In genomic region chr22:37677628-37677974, GRCh38 we compare ENCODE assay signal across 6 cellular contexts. TPM values are rescaled to one million over a fixed set of nuclear protein-coding genes. Genes with fewer than 3 reads are reported as not detected.
DNase-seq lines count a peak whose midpoint lies in the region; ATAC-seq and TF ChIP-seq lines count a peak whose summit lies in the region.
"Not testable (repeated sequence)": the region's sequence is repeated elsewhere in the genome, so short reads cannot be mapped to it uniquely, and the experiment has no call there.

No MANE protein-coding gene starts in this region.

- not testable (repeated sequence) for H4K20me1 ChIP-seq in OCI-LY3 (ENCODE audit: insufficient read depth, low read length); fibroblast of lung (ENCODE audit: control insufficient read depth, extremely low read depth, insufficient read depth, low read length)

- H3K4me1 ChIP-seq in Caco-2: not testable (repeated sequence)
- H3K4me1 ChIP-seq in OCI-LY3 (ENCODE audit: low read length): peaks cover 37% of the 10 kb centered on the region
- peaks cover 13% of the 10 kb centered on the region for H3K4me1 ChIP-seq in fibroblast of lung (ENCODE audit: control insufficient read depth, extremely low read depth, insufficient read depth, low read length)
- peaks cover 40 to 52% of the 10 kb centered on the region in 2 donors for H3K4me1 ChIP-seq in mucosa of rectum (ENCODE audit: control insufficient read depth in 2 of 2, insufficient read depth in 2 of 2, low read length in 2 of 2)

- H3K79me2 ChIP-seq in OCI-LY3 (ENCODE audit: low read length) (peaks cover 12% of the 10 kb centered on the region; the same call in 1 of the 2 replicates), fibroblast of lung (ENCODE audit: control insufficient read depth, insufficient read depth, low read length) (peaks cover 31% of the 10 kb centered on the region)

- not testable (repeated sequence) for H3K27me3 ChIP-seq in Caco-2 (replicated peaks; ENCODE audit: control insufficient read depth, insufficient read depth, low read length); OCI-LY3 (ENCODE audit: low read depth, low read length); fibroblast of lung (ENCODE audit: control insufficient read depth, insufficient read depth, low read length); mucosa of rectum (ENCODE audit: control insufficient read depth in 2 of 2, insufficient read depth in 2 of 2, low read length in 2 of 2)

- H3K4me3 Mint-ChIP-seq in Caco-2 (ENCODE audit: unreplicated experiment): peak overlapping the region; percentile 79
- H3K4me3 Mint-ChIP-seq in activated naive CD8-positive, alpha-beta T cell treated with anti-CD3 and anti-CD28 coated beads, Interleukin-2, amount 10 ng/mL, durations not matched to agents 7 days and 5 days: peak overlapping the region; percentile 92
- peak overlapping the region; percentile 83 to 93 for H3K4me3 Mint-ChIP-seq in stimulated activated naive CD8-positive, alpha-beta T cell treated with anti-CD3 and anti-CD28 coated beads, Interleukin-15, amount 100 ng/mL, for 72 hours

- not testable (repeated sequence) for H3K27me3 Mint-ChIP-seq in Caco-2 (ENCODE audit: insufficient read depth, unreplicated experiment); activated naive CD8-positive, alpha-beta T cell treated with anti-CD3 and anti-CD28 coated beads, Interleukin-2, amount 10 ng/mL, durations not matched to agents 7 days and 5 days; stimulated activated naive CD8-positive, alpha-beta T cell treated with anti-CD3 and anti-CD28 coated beads, Interleukin-15, amount 100 ng/mL, for 72 hours

- H3K4me2 ChIP-seq in OCI-LY3 (ENCODE audit: low read length) (peak overlapping the region; percentile 78), fibroblast of lung (ENCODE audit: extremely low read depth, insufficient read depth, low read length) (peak overlapping the region; percentile 100)

- H3K4me3 ChIP-seq in Caco-2 (ENCODE audit: low read depth, low read length) (peak overlapping the region; percentile 53), OCI-LY3 (ENCODE audit: low read length) (peak overlapping the region; percentile 78), fibroblast of lung (replicated peaks in 1 of 4; ENCODE audit: control extremely low read depth in 1 of 4, insufficient read depth in 1 of 4, low read depth in 3 of 4, low read length in 4 of 4) (peak overlapping the region; percentile 58 to 100 (median 96)), mucosa of rectum (ENCODE audit: low read length in 2 of 2) (peak overlapping the region; percentile 60 to 71)

- H3K36me3 ChIP-seq in Caco-2 (ENCODE audit: control insufficient read depth, insufficient read depth, low read length); OCI-LY3 (replicated peaks; ENCODE audit: low read depth, low read length); mucosa of rectum (ENCODE audit: control insufficient read depth in 2 of 2, insufficient read depth in 2 of 2, low read length in 2 of 2): not testable (repeated sequence)
- peaks cover 17% of the 10 kb centered on the region for H3K36me3 ChIP-seq in fibroblast of lung (ENCODE audit: control insufficient read depth, insufficient read depth, low read length)

- H3K9me3 Mint-ChIP-seq in Caco-2 (ENCODE audit: unreplicated experiment); activated naive CD8-positive, alpha-beta T cell treated with anti-CD3 and anti-CD28 coated beads, Interleukin-2, amount 10 ng/mL, durations not matched to agents 7 days and 5 days; stimulated activated naive CD8-positive, alpha-beta T cell treated with anti-CD3 and anti-CD28 coated beads, Interleukin-15, amount 100 ng/mL, for 72 hours: not testable (repeated sequence)

- DNase-seq in Caco-2; activated naive CD8-positive, alpha-beta T cell treated with anti-CD3 and anti-CD28 coated beads, Interleukin-2, amount 10 ng/mL, durations not matched to agents 7 days and 5 days; fibroblast of lung (ENCODE audit: low read depth in 2 of 2); stimulated activated naive CD8-positive, alpha-beta T cell treated with anti-CD3 and anti-CD28 coated beads, Interleukin-15, amount 100 ng/mL, for 72 hours: not testable (repeated sequence)

- not testable (repeated sequence) for H3K36me3 Mint-ChIP-seq in Caco-2 (ENCODE audit: insufficient read depth, unreplicated experiment)
- H3K36me3 Mint-ChIP-seq in activated naive CD8-positive, alpha-beta T cell treated with anti-CD3 and anti-CD28 coated beads, Interleukin-2, amount 10 ng/mL, durations not matched to agents 7 days and 5 days: peaks cover 13% of the 10 kb centered on the region

- H3K9me3 ChIP-seq in Caco-2; OCI-LY3 (ENCODE audit: insufficient read depth, low read length); fibroblast of lung (ENCODE audit: control insufficient read depth, insufficient read depth, low read depth, low read length); mucosa of rectum (ENCODE audit: control insufficient read depth in 2 of 2, low read length in 2 of 2): not testable (repeated sequence)

- H2AFZ ChIP-seq in OCI-LY3 (ENCODE audit: low read depth, low read length): peak overlapping the region; percentile 93
- H2AFZ ChIP-seq in fibroblast of lung (ENCODE audit: low read length): not testable (repeated sequence)

- BruUV-seq in Caco-2 (replicated peaks; lab: Mats Ljungman, UMichigan): not testable (repeated sequence)

- H3K9ac ChIP-seq in OCI-LY3 (ENCODE audit: low read length): peak overlapping the region; percentile 80
- peak overlapping the region; percentile 58 for H3K9ac ChIP-seq in fibroblast of lung (ENCODE audit: insufficient read depth, low read length)
- peak overlapping the region; percentile 54 to 73 for H3K9ac ChIP-seq in mucosa of rectum (ENCODE audit: low read depth in 1 of 2, low read length in 2 of 2)

- H3K27ac Mint-ChIP-seq in Caco-2 (ENCODE audit: unreplicated experiment): peak overlapping the region; percentile 65
- H3K27ac Mint-ChIP-seq in activated naive CD8-positive, alpha-beta T cell treated with anti-CD3 and anti-CD28 coated beads, Interleukin-2, amount 10 ng/mL, durations not matched to agents 7 days and 5 days: peak overlapping the region; percentile 99
- peak overlapping the region; percentile 89 to 94 for H3K27ac Mint-ChIP-seq in stimulated activated naive CD8-positive, alpha-beta T cell treated with anti-CD3 and anti-CD28 coated beads, Interleukin-15, amount 100 ng/mL, for 72 hours

- intact Hi-C loops in Caco-2 (cut with micrococcal nuclease; ENCODE audit: unreplicated experiment): loop anchor here (2.0 kb wide), 1 partner anchor 19 kb away; the partner anchor contains the start of gene PDXP

- H3K27ac ChIP-seq in OCI-LY3 (ENCODE audit: low read length): peak overlapping the region; percentile 78
- peak overlapping the region; percentile 62 for H3K27ac ChIP-seq in fibroblast of lung (ENCODE audit: insufficient read depth, low read length)
- peak overlapping the region; percentile 93 to 96 for H3K27ac ChIP-seq in mucosa of rectum (ENCODE audit: low read depth in 2 of 2, low read length in 2 of 2)

- POLR2A ChIA-PET in Caco-2 (lab: Charles Lee): interaction anchor here (0.6 kb wide), 1 partner anchor 71 kb away, joined by 4 read pairs; no protein-coding TSS in a partner anchor
- POLR2A ChIA-PET in activated naive CD8-positive, alpha-beta T cell treated with anti-CD3 and anti-CD28 coated beads, Interleukin-2, amount 10 ng/mL, durations not matched to agents 7 days and 5 days (lab: Charles Lee): interaction anchor here (0.6 to 18.0 kb wide), 11 partner anchors 9 to 110 kb away, joined by 3 to 216 read pairs (median 8); partner anchors contain the start of genes GGA1, NOL12, PDXP and SH3BP1

- ATAC-seq in activated naive CD8-positive, alpha-beta T cell treated with anti-CD3 and anti-CD28 coated beads, Interleukin-2, amount 10 ng/mL, durations not matched to agents 7 days and 5 days (ENCODE audit: low read depth); stimulated activated naive CD8-positive, alpha-beta T cell treated with anti-CD3 and anti-CD28 coated beads, Interleukin-15, amount 100 ng/mL, for 72 hours: not testable (repeated sequence)

- H3K4me1 Mint-ChIP-seq in Caco-2 (ENCODE audit: low read depth, unreplicated experiment): not testable (repeated sequence)
- peaks cover 30% of the 10 kb centered on the region for H3K4me1 Mint-ChIP-seq in activated naive CD8-positive, alpha-beta T cell treated with anti-CD3 and anti-CD28 coated beads, Interleukin-2, amount 10 ng/mL, durations not matched to agents 7 days and 5 days
- H3K4me1 Mint-ChIP-seq in stimulated activated naive CD8-positive, alpha-beta T cell treated with anti-CD3 and anti-CD28 coated beads, Interleukin-15, amount 100 ng/mL, for 72 hours: peaks cover 74% of the 10 kb centered on the region

- CTCF ChIA-PET in Caco-2 (lab: Charles Lee): interaction anchor here (0.7 to 0.9 kb wide), 3 partner anchors 8 to 119 kb away, joined by 3 to 4 read pairs (median 3); partner anchors contain the start of gene NOL12

- TF ChIP-seq CTCF in Caco-2 (IDR thresholded peaks at IDR 0.05; ENCODE audit: insufficient read depth in 1 of 2, low read depth in 1 of 2, low read length in 1 of 2, severe bottlenecking in 1 of 2, unreplicated experiment in 1 of 2); OCI-LY3 (IDR thresholded peaks at IDR 0.05; ENCODE audit: low read depth, low read length); fibroblast of lung (conservative IDR thresholded peaks at IDR 0.05 in 1 of 2, IDR thresholded peaks at IDR 0.05 in 1 of 2; ENCODE audit: low read depth in 1 of 2, low read length in 2 of 2): not testable (repeated sequence)

RNA-seq across cellular contexts. Expression of gene LGALS1, which starts 2.2 kb away (rescaled TPM):
- total RNA-seq in Caco-2 (2022): 3.2 and 4.8 TPM in 2 replicates
- 1,000 to 10,000 TPM; 1,082 to 1,187 TPM for total RNA-seq in activated naive CD8-positive, alpha-beta T cell treated with anti-CD3 and anti-CD28 coated beads, Interleukin-2, amount 10 ng/mL, durations not matched to agents 7 days and 5 days
- total RNA-seq in fibroblast of lung: 6,362 and 11,230 TPM in 2 replicates
- 5,090 and 5,801 TPM in 2 replicates for polyA plus RNA-seq in fibroblast of lung
- polyA plus RNA-seq in fibroblast of lung (2012): 11,602 and 14,894 TPM in 2 replicates
- 14,591 and 18,200 TPM in 2 replicates for polyA minus RNA-seq in fibroblast of lung (ENCODE audit: low replicate concordance)

RNA-seq across cellular contexts. Expression of gene NOL12, which starts 8.5 kb away (rescaled TPM):
- 20.2 and 22.3 TPM in 2 replicates for total RNA-seq in Caco-2 (2022)
- 10 to 100 TPM; 42.8 to 50.4 TPM for total RNA-seq in activated naive CD8-positive, alpha-beta T cell treated with anti-CD3 and anti-CD28 coated beads, Interleukin-2, amount 10 ng/mL, durations not matched to agents 7 days and 5 days
- total RNA-seq in fibroblast of lung: 12.1 and 15.4 TPM in 2 replicates
- 12.8 and 26.1 TPM in 2 replicates for polyA plus RNA-seq in fibroblast of lung
- polyA plus RNA-seq in fibroblast of lung (2012): 16.0 and 29.1 TPM in 2 replicates
- 5.0 and 6.3 TPM in 2 replicates for polyA minus RNA-seq in fibroblast of lung (ENCODE audit: low replicate concordance)

RNA-seq across cellular contexts. Expression of gene PDXP, which starts 19.1 kb away (rescaled TPM):
- total RNA-seq in Caco-2 (2022): 24.1 and 24.5 TPM in 2 replicates
- 10 to 100 TPM; 16.4 to 16.6 TPM for total RNA-seq in activated naive CD8-positive, alpha-beta T cell treated with anti-CD3 and anti-CD28 coated beads, Interleukin-2, amount 10 ng/mL, durations not matched to agents 7 days and 5 days
- 4.0 and 5.1 TPM in 2 replicates for total RNA-seq in fibroblast of lung
- polyA plus RNA-seq in fibroblast of lung: 7.9 and 14.7 TPM in 2 replicates
- 6.9 and 16.5 TPM in 2 replicates for polyA plus RNA-seq in fibroblast of lung (2012)
- 14.5 and 15.0 TPM in 2 replicates for polyA minus RNA-seq in fibroblast of lung (ENCODE audit: low replicate concordance)

RNA-seq across cellular contexts. Expression of gene TRIOBP, which starts 19.2 kb away (rescaled TPM):
- total RNA-seq in Caco-2 (2022) (30.7 and 38.4 TPM in 2 replicates), fibroblast of lung (105 and 131 TPM in 2 replicates)
- total RNA-seq in activated naive CD8-positive, alpha-beta T cell treated with anti-CD3 and anti-CD28 coated beads, Interleukin-2, amount 10 ng/mL, durations not matched to agents 7 days and 5 days: 10 to 100 TPM; 41.4 to 44.4 TPM
- polyA plus RNA-seq in fibroblast of lung: 32.9 and 35.4 TPM in 2 replicates
- polyA plus RNA-seq in fibroblast of lung (2012): 104 and 109 TPM in 2 replicates
- 188 and 198 TPM in 2 replicates for polyA minus RNA-seq in fibroblast of lung (ENCODE audit: low replicate concordance)

RNA-seq across cellular contexts. Expression of gene SH3BP1, which starts 38.1 kb away (rescaled TPM):
- total RNA-seq in Caco-2 (2022) (19.8 and 20.7 TPM in 2 replicates), fibroblast of lung (3.1 and 6.2 TPM in 2 replicates)
- 100 to 1,000 TPM; 157 to 169 TPM for total RNA-seq in activated naive CD8-positive, alpha-beta T cell treated with anti-CD3 and anti-CD28 coated beads, Interleukin-2, amount 10 ng/mL, durations not matched to agents 7 days and 5 days
- polyA plus RNA-seq in fibroblast of lung: 2.9 and 5.5 TPM in 2 replicates
- polyA plus RNA-seq in fibroblast of lung (2012): 7.7 and 15.2 TPM in 2 replicates
- polyA minus RNA-seq in fibroblast of lung (ENCODE audit: low replicate concordance): 15.3 and 34.4 TPM in 2 replicates

Comparison
In these comparisons a context has a peak if more than half of its experiments do, and no peak if none do; other contexts are left out.
1. RNA of gene LGALS1, which starts 2.2 kb away (total RNA-seq): 6,362 to 11,230 TPM in fibroblast of lung and 1,082 to 1,187 TPM in activated naive CD8-positive, alpha-beta T cell treated with anti-CD3 and anti-CD28 coated beads, Interleukin-2, amount 10 ng/mL, durations not matched to agents 7 days and 5 days; 3.2 to 4.8 TPM in Caco-2; every median in the first group is over 100 times any median in the second.
2. Peak in every context shown above with its lines, with median percentiles within 50 percentile points of each other: H3K4me3 ChIP-seq, H3K27ac Mint-ChIP-seq, H3K4me3 Mint-ChIP-seq, H3K27ac ChIP-seq and H3K9ac ChIP-seq.